Comparison of ENCODE assay signal across 18 cellular contexts in the genomic region with DNA sequence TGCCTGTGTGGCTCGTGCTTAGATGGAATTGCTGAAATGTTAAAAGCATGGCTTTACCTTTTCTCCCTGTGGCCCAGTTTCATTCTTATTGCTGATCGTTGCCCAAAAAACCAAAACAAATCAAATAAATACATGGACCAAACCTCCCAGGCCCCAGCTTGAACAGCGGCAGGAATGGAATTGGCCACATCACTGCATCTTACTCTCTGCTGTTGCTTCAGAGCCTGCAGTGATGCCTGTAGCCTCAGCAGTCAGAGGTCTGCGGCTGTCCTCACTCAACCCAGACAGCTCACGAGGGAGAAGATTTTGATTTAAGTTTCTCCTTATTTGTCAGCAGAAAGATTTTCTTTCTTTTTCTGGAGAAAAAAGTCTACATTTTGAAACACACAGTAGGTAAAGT.
"Had no signal": no experiment of that assay in that cellular context is flagged by ENCODE, and none has a peak within 500 bp of the region (broad histone marks: within the 10 kb centered on the region; RNA-seq: fewer than 3 reads in every experiment).

No MANE protein-coding gene starts in this region.

- H3K27me3 ChIP-seq: brain microvascular endothelial cell, suprapubic skin, transverse colon had no signal

- H3K27ac Mint-ChIP-seq: activated naive CD4-positive, alpha-beta T cell treated with anti-CD3 and anti-CD28 coated beads, Interleukin-2, amount 10 ng/mL, durations not matched to agents 7 days and 5 days; activated naive CD8-positive, alpha-beta T cell treated with anti-CD3 and anti-CD28 coated beads, Interleukin-2, amount 50 U/mL, for 24 hours; naive thymus-derived CD8-positive, alpha-beta T cell; stimulated activated naive CD8-positive, alpha-beta T cell treated with anti-CD3 and anti-CD28 coated beads, Interleukin-15, Interleukin-2, amounts not matched to agents 100 ng/mL and 50 ng/mL, for 24 hours had no signal

- H3K9me3 ChIP-seq: lower lobe of right lung, suprapubic skin, transverse colon had no signal

- DNase-seq: activated CD4-positive, alpha-beta T cell treated with anti-CD3 and anti-CD28 coated beads, Interleukin-2, amount 50 U/mL, for 1 hour; activated CD4-positive, CD25-positive, alpha-beta regulatory T cell treated with anti-CD3 and anti-CD28 coated beads, Interleukin-2, amount 50 U/mL, for 72 hours; activated CD8-positive, alpha-beta memory T cell treated with anti-CD3 and anti-CD28 coated beads, Interleukin-2, amount 50 U/mL, for 4 hours; activated naive CD4-positive, alpha-beta T cell treated with anti-CD3 and anti-CD28 coated beads, Interleukin-2, amount 10 ng/mL, durations not matched to agents 7 days and 5 days; activated naive CD8-positive, alpha-beta T cell treated with anti-CD3 and anti-CD28 coated beads, Interleukin-2, amount 50 U/mL, for 24 hours; activated T-cell treated with anti-CD3 and anti-CD28 coated beads, Interleukin-2, amount 50 U/mL, for 4 hours; brain microvascular endothelial cell; left cardiac atrium; lower lobe of right lung; naive thymus-derived CD8-positive, alpha-beta T cell; SW 1271; T-helper 2 cell; transverse colon had no signal

- H3K27ac ChIP-seq: brain microvascular endothelial cell, lower lobe of right lung, suprapubic skin, transverse colon, VCaP had no signal

- H3K9me3 Mint-ChIP-seq: activated naive CD4-positive, alpha-beta T cell treated with anti-CD3 and anti-CD28 coated beads, Interleukin-2, amount 10 ng/mL, durations not matched to agents 7 days and 5 days; activated naive CD8-positive, alpha-beta T cell treated with anti-CD3 and anti-CD28 coated beads, Interleukin-2, amount 50 U/mL, for 24 hours; activated T-cell treated with anti-CD3 and anti-CD28 coated beads, Interleukin-2, amount 50 U/mL, for 4 hours; central memory CD8-positive, alpha-beta T cell; naive thymus-derived CD8-positive, alpha-beta T cell; stimulated activated naive CD8-positive, alpha-beta T cell treated with anti-CD3 and anti-CD28 coated beads, Interleukin-15, Interleukin-2, amounts not matched to agents 100 ng/mL and 50 ng/mL, for 24 hours had no signal

- ATAC-seq: activated naive CD8-positive, alpha-beta T cell treated with anti-CD3 and anti-CD28 coated beads, Interleukin-2, amount 50 U/mL, for 24 hours; activated T-cell treated with anti-CD3 and anti-CD28 coated beads, Interleukin-2, amount 50 U/mL, for 4 hours; left cardiac atrium; lower lobe of right lung; naive thymus-derived CD8-positive, alpha-beta T cell had no signal

- H3K27me3 Mint-ChIP-seq: activated naive CD4-positive, alpha-beta T cell treated with anti-CD3 and anti-CD28 coated beads, Interleukin-2, amount 10 ng/mL, durations not matched to agents 7 days and 5 days; activated naive CD8-positive, alpha-beta T cell treated with anti-CD3 and anti-CD28 coated beads, Interleukin-2, amount 50 U/mL, for 24 hours; central memory CD8-positive, alpha-beta T cell; naive thymus-derived CD8-positive, alpha-beta T cell; stimulated activated naive CD8-positive, alpha-beta T cell treated with anti-CD3 and anti-CD28 coated beads, Interleukin-15, Interleukin-2, amounts not matched to agents 100 ng/mL and 50 ng/mL, for 24 hours had no signal

- H3K4me3 ChIP-seq: coronary artery, lower lobe of right lung, suprapubic skin, transverse colon had no signal

- H3K4me3 Mint-ChIP-seq: activated naive CD4-positive, alpha-beta T cell treated with anti-CD3 and anti-CD28 coated beads, Interleukin-2, amount 10 ng/mL, durations not matched to agents 7 days and 5 days; activated naive CD8-positive, alpha-beta T cell treated with anti-CD3 and anti-CD28 coated beads, Interleukin-2, amount 50 U/mL, for 24 hours; activated T-cell treated with anti-CD3 and anti-CD28 coated beads, Interleukin-2, amount 50 U/mL, for 4 hours; central memory CD8-positive, alpha-beta T cell; naive thymus-derived CD8-positive, alpha-beta T cell; stimulated activated naive CD8-positive, alpha-beta T cell treated with anti-CD3 and anti-CD28 coated beads, Interleukin-15, Interleukin-2, amounts not matched to agents 100 ng/mL and 50 ng/mL, for 24 hours had no signal

- H3K36me3 Mint-ChIP-seq: activated naive CD4-positive, alpha-beta T cell treated with anti-CD3 and anti-CD28 coated beads, Interleukin-2, amount 10 ng/mL, durations not matched to agents 7 days and 5 days; naive thymus-derived CD8-positive, alpha-beta T cell had no signal

- H3K36me3 ChIP-seq: brain microvascular endothelial cell, lower lobe of right lung, suprapubic skin, transverse colon had no signal
